2 cellular contexts compared by ENCODE assay signal in genomic region chr20:18431206-18431605, GRCh38.
TF ChIP-seq lines count a peak whose summit lies in the region.

No MANE protein-coding gene starts in this region.

TF ChIP-seq in HEK293, 187 proteins besides CTCF, POLR2A, EP300 and RAD21 (continued from another document):
- TF ChIP-seq ZNF580 (tag by site-specific recombination; IDR thresholded peaks at IDR 0.05) = no peak
- TF ChIP-seq ZNF391 (tag by site-specific recombination; IDR thresholded peaks at IDR 0.05; ENCODE audit: borderline replicate concordance, low read depth) = no peak
- no peak for TF ChIP-seq ZNF600 (tag by site-specific recombination; IDR thresholded peaks at IDR 0.05)
- TF ChIP-seq MZF1 (tag by site-specific recombination; IDR thresholded peaks at IDR 0.05; ENCODE audit: borderline replicate concordance) = 0 out of 2 replicates have a peak, but pooled peaks have one; percentile 22
- peak; percentile 97 for TF ChIP-seq ZNF18 (tag by site-specific recombination; IDR thresholded peaks at IDR 0.05)

TF ChIP-seq in WTC11, 78 proteins besides CTCF, POLR2A, EP300 and RAD21 (continued from another document):
- TF ChIP-seq ARID4B (CRISPR knock-in tag; IDR thresholded peaks at IDR 0.05; ENCODE audit: borderline replicate concordance) (no peak), AFF4 (CRISPR knock-in tag; IDR thresholded peaks at IDR 0.05; ENCODE audit: borderline replicate concordance) (no peak), ZNF281 (CRISPR knock-in tag; IDR thresholded peaks at IDR 0.05) (no peak), ZMAT4 (CRISPR knock-in tag; IDR thresholded peaks at IDR 0.05) (no peak), FOXP1 (CRISPR knock-in tag; IDR thresholded peaks at IDR 0.05; ENCODE audit: borderline replicate concordance) (no peak), GRHL2 (CRISPR knock-in tag; IDR thresholded peaks at IDR 0.05; ENCODE audit: insufficient replicate concordance, severe bottlenecking) (no peak), RELA (CRISPR knock-in tag; IDR thresholded peaks at IDR 0.05; ENCODE audit: borderline replicate concordance) (no peak), ZNF396 (CRISPR knock-in tag; IDR thresholded peaks at IDR 0.05; ENCODE audit: borderline replicate concordance) (no peak)
